Comparison of ENCODE assay signal across 1 cellular context in genomic region chr9:96256800-96257199, GRCh38.
TF ChIP-seq lines count a peak whose summit lies in the region.

No MANE protein-coding gene starts in this region.

TF ChIP-seq in K562, 482 proteins besides CTCF, POLR2A, EP300 and RAD21 (continued from another document and continues in another):
- TF ChIP-seq L3MBTL2 (IDR thresholded peaks at IDR 0.05) (peak; percentile 88), CBX5 (IDR thresholded peaks at IDR 0.05; ENCODE audit: borderline replicate concordance, low read depth) (no peak), ZNF217 (CRISPR knock-in tag; IDR thresholded peaks at IDR 0.05) (no peak), GTF2A2 (tag; IDR thresholded peaks at IDR 0.05) (no peak), CREB3 (tag; conservative IDR thresholded peaks at IDR 0.05; ENCODE audit: low read depth) (no peak), USF2 (CRISPR knock-in tag; IDR thresholded peaks at IDR 0.05) (no peak), CTBP1 (IDR thresholded peaks at IDR 0.05; ENCODE audit: borderline replicate concordance) (peak; percentile 69; the same call in 1 of the 2 replicates), ESRRA (IDR thresholded peaks at IDR 0.05; ENCODE audit: borderline replicate concordance, low read depth) (peak; percentile 67; the same call in 1 of the 2 replicates), RBFOX2 (IDR thresholded peaks at IDR 0.05; ENCODE audit: low read depth, low read length) (peak; percentile 52; the same call in 1 of the 2 replicates), NFYB (IDR thresholded peaks at IDR 0.05; ENCODE audit: extremely low read depth, insufficient read length) (no peak), PRMT5 (CRISPR knock-in tag; IDR thresholded peaks at IDR 0.05) (no peak), IRF1 (CRISPR knock-in tag; IDR thresholded peaks at IDR 0.05; ENCODE audit: borderline replicate concordance) (no peak), NEUROD1 (IDR thresholded peaks at IDR 0.05; ENCODE audit: borderline replicate concordance, low read depth, low read length, partially characterized antibody) (peak; percentile 72), TAL1 (IDR thresholded peaks at IDR 0.05) (peak; percentile 18; the same call in 1 of the 2 replicates), CREB1 (IDR thresholded peaks at IDR 0.05) (0 out of 2 replicates have a peak, but pooled peaks have one; percentile 23), CREB1 (CRISPR knock-in tag; IDR thresholded peaks at IDR 0.05) (no peak), MYNN (IDR thresholded peaks at IDR 0.05) (no peak), MYNN (CRISPR knock-in tag; IDR thresholded peaks at IDR 0.05) (no peak), GATAD2B (IDR thresholded peaks at IDR 0.05; ENCODE audit: borderline replicate concordance) (peak; percentile 70; the same call in 1 of the 2 replicates), POLR3A (IDR thresholded peaks at IDR 0.05; ENCODE audit: borderline replicate concordance, extremely low read depth, insufficient read depth, insufficient read length) (no peak), PRDM10 (IDR thresholded peaks at IDR 0.05; ENCODE audit: partially characterized antibody) (peak; percentile 0), SRSF9 (IDR thresholded peaks at IDR 0.05; ENCODE audit: borderline replicate concordance, low read depth, low read length) (no peak), PYGO2 (tag; IDR thresholded peaks at IDR 0.05) (no peak), TOE1 (IDR thresholded peaks at IDR 0.05; ENCODE audit: borderline replicate concordance) (0 out of 2 replicates have a peak, but pooled peaks have one; percentile 26), TOE1 (CRISPR knock-in tag; IDR thresholded peaks at IDR 0.05; ENCODE audit: borderline replicate concordance, low read depth) (no peak), TFAP4 (CRISPR knock-in tag; IDR thresholded peaks at IDR 0.05; ENCODE audit: borderline replicate concordance) (peak; percentile 65; the same call in 1 of the 2 replicates), ZBTB11 (CRISPR knock-in tag; IDR thresholded peaks at IDR 0.05) (peak in 1 of 3 experiments; percentile 60; a peak in 2 of 6 replicates), MAFG (tag; conservative IDR thresholded peaks at IDR 0.05) (no peak), MLLT1 (IDR thresholded peaks at IDR 0.05) (no peak), NUFIP1 (IDR thresholded peaks at IDR 0.05; ENCODE audit: partially characterized antibody) (no peak), ARID4B (CRISPR knock-in tag; IDR thresholded peaks at IDR 0.05) (no peak), RCOR1 (IDR thresholded peaks at IDR 0.05; ENCODE audit: borderline replicate concordance in 1 of 2, low read depth in 2 of 2, low read length in 2 of 2) (peak in 1 of 2 experiments; percentile 67; a peak in 1 of 4 replicates), NFE2L1 (tag; IDR thresholded peaks at IDR 0.05; ENCODE audit: borderline replicate concordance, low read depth) (no peak), EP400 (IDR thresholded peaks at IDR 0.05) (peak; percentile 78), ZBTB34 (CRISPR knock-in tag; IDR thresholded peaks at IDR 0.05) (no peak), TRIM28 (IDR thresholded peaks at IDR 0.05) (0 out of 2 replicates have a peak, but pooled peaks have one; percentile 17), THRB (CRISPR knock-in tag; conservative IDR thresholded peaks at IDR 0.05) (no peak; the same call in 1 of the 2 replicates), ZNF133 (CRISPR knock-in tag; IDR thresholded peaks at IDR 0.05) (no peak), CEBPG (CRISPR knock-in tag; IDR thresholded peaks at IDR 0.05) (no peak), CEBPG (tag; conservative IDR thresholded peaks at IDR 0.05 in 1 of 2, IDR thresholded peaks at IDR 0.05 in 1 of 2) (0 out of 4 replicates have a peak, but pooled peaks of 1 of the 2 experiments have one; percentile 28), PURB (CRISPR knock-in tag; IDR thresholded peaks at IDR 0.05; ENCODE audit: low read depth) (no peak), MTA1 (IDR thresholded peaks at IDR 0.05; ENCODE audit: borderline replicate concordance) (peak; percentile 57; the same call in 1 of the 2 replicates)
